8 cellular contexts compared by ENCODE assay signal in genomic region chr15:43370310-43370974, GRCh38. TPM values are rescaled to one million over a fixed set of nuclear protein-coding genes. Genes with fewer than 3 reads are reported as not detected.
DNase-seq lines count a peak whose midpoint lies in the region; ATAC-seq, FAIRE-seq and TF ChIP-seq lines count a peak whose summit lies in the region.

No MANE protein-coding gene starts in this region.

- H3K9me3 ChIP-seq in A549 (peaks cover 23% of the 10 kb centered on the region), muscle layer of duodenum (ENCODE audit: control insufficient read depth in 1 of 2, low read length in 2 of 2) (no peaks in the 10 kb centered on the region)

- CTCF ChIA-PET in A549 (lab: Yijun Ruan, JAX), result interaction anchor here (0.9 to 1.3 kb wide), 3 partner anchors 9 to 11 kb away, joined by 3 to 4 read pairs (median 4); no protein-coding TSS in a partner anchor

- peaks cover 19 to 22% of the 10 kb centered on the region in 2 donors for H3K36me3 ChIP-seq in muscle layer of duodenum (ENCODE audit: control insufficient read depth in 1 of 2, insufficient read depth in 2 of 2, low read length in 2 of 2)

- peak overlapping the region; percentile 92 to 96 for H3K27ac ChIP-seq in A549
- peak overlapping the region; percentile 20 for H3K27ac ChIP-seq in epithelial cell of prostate
- H3K27ac ChIP-seq in muscle layer of duodenum (ENCODE audit: low read length), result peak overlapping the region; percentile 2

- TF ChIP-seq EP300 in A549 (IDR thresholded peaks at IDR 0.05), result no peak

- no peak for DNase-seq in A549 (ENCODE audit: low read depth in 1 of 2, low spot score in 1 of 2)
- no peak for DNase-seq in epithelial cell of prostate (ENCODE audit: low read depth, low spot score)
- no peak for DNase-seq in retina
- no peak for DNase-seq in NCI-H510A treated with DMSO at 0.1 percent for 48 hours (lab: John Stamatoyannopoulos, UW)

- FAIRE-seq in A549 (lab: Jason Lieb, UNC), result no peak

- WGBS in A549 (ENCODE audit: missing lambda C conversion rate), result 28% methylated on average over 5 of the region's 45 CpGs

- H3K27me3 ChIP-seq in muscle layer of duodenum (ENCODE audit: low read depth, low read length), result no peaks in the 10 kb centered on the region

- TF ChIP-seq CTCF in A549 (IDR thresholded peaks at IDR 0.05), result no peak

- H3K4me1 ChIP-seq in A549, result peaks cover 12% of the 10 kb centered on the region; the same call in 2 of the 3 replicates
- H3K4me1 ChIP-seq in muscle layer of duodenum (ENCODE audit: control insufficient read depth in 1 of 2, insufficient read depth in 2 of 2, low read length in 2 of 2), result peaks cover 21 to 24% of the 10 kb centered on the region in 2 donors

- POLR2A ChIA-PET in A549 (lab: Yijun Ruan, JAX), result interaction anchor here (0.7 kb wide), 1 partner anchor 20 kb away, joined by 3 read pairs; no protein-coding TSS in a partner anchor

- TF ChIP-seq POLR2A in A549 (IDR thresholded peaks at IDR 0.05; ENCODE audit: low read length), result no peak

- peak overlapping the region; percentile 92 for H3K4me2 ChIP-seq in A549

- ATAC-seq in A549, result peak; percentile 75 to 86
- peak; percentile 21 for ATAC-seq in HG02943 (IDR thresholded peaks at IDR 0.05; ENCODE audit: low read depth, unreplicated experiment)
- peak; percentile 77 for ATAC-seq in SK-N-SH treated with all-trans-retinoic acid at 6 μM for 48 hours

- TF ChIP-seq RAD21 in A549 (conservative IDR thresholded peaks at IDR 0.05 in 1 of 2, IDR thresholded peaks at IDR 0.05 in 1 of 2), result no peak

- H3K4me3 ChIP-seq in A549, result peak overlapping the region; percentile 96
- H3K4me3 ChIP-seq in GM08714 (ENCODE audit: low read length), result peak overlapping the region; percentile 67
- peak overlapping the region; percentile 82 to 90 for H3K4me3 ChIP-seq in muscle layer of duodenum (ENCODE audit: low read depth in 1 of 2, low read length in 2 of 2)

TF ChIP-seq in A549, 52 proteins besides CTCF, POLR2A, EP300 and RAD21:
- TF ChIP-seq PHF8 (IDR thresholded peaks at IDR 0.05; ENCODE audit: borderline replicate concordance, low read depth) (peak; percentile 45; the same call in 1 of the 2 replicates), JUN (IDR thresholded peaks at IDR 0.05) (0 out of 5 replicates have a peak, but pooled peaks of 1 of the 2 experiments have one; percentile 59), RNF2 (IDR thresholded peaks at IDR 0.05; ENCODE audit: borderline replicate concordance, low read depth) (0 out of 2 replicates have a peak, but pooled peaks have one; percentile 49), EHMT2 (IDR thresholded peaks at IDR 0.05; ENCODE audit: low read depth) (no peak), BHLHE40 (IDR thresholded peaks at IDR 0.05; ENCODE audit: low read depth, low read length) (no peak)

TF ChIP-seq in SK-N-SH treated with all-trans-retinoic acid at 6 μM for 48 hours, 23 proteins besides CTCF, POLR2A, EP300 and RAD21 (continues in another document):
- TF ChIP-seq GLIS3 (CRISPR knock-in tag; IDR thresholded peaks at IDR 0.05) (no peak), ZC3H10 (CRISPR knock-in tag; IDR thresholded peaks at IDR 0.05) (no peak), TSHZ2 (CRISPR knock-in tag; IDR thresholded peaks at IDR 0.05) (no peak), ZNF565 (CRISPR knock-in tag; conservative IDR thresholded peaks at IDR 0.05; ENCODE audit: low read depth) (no peak), POU6F1 (CRISPR knock-in tag; IDR thresholded peaks at IDR 0.05; ENCODE audit: borderline replicate concordance, low read depth) (no peak), PPARA (CRISPR knock-in tag; IDR thresholded peaks at IDR 0.05; ENCODE audit: borderline replicate concordance) (no peak), OSR1 (CRISPR knock-in tag; IDR thresholded peaks at IDR 0.05) (no peak), ESRRG (CRISPR knock-in tag; IDR thresholded peaks at IDR 0.05) (no peak), CSRNP3 (CRISPR knock-in tag; IDR thresholded peaks at IDR 0.05) (no peak), ZFP3 (CRISPR knock-in tag; IDR thresholded peaks at IDR 0.05) (no peak), RARB (CRISPR knock-in tag; IDR thresholded peaks at IDR 0.05) (no peak), TCF4 (CRISPR knock-in tag; IDR thresholded peaks at IDR 0.05; ENCODE audit: borderline replicate concordance) (no peak)

RNA-seq across cellular contexts. Expression of gene ZSCAN29, which starts 0.4 kb away (rescaled TPM):
- polyA plus RNA-seq in A549 (2011; rRNA removed), result 10.7 and 13.8 TPM in 2 replicates
- polyA plus RNA-seq in A549 (2012; cell fraction: cytosol; rRNA removed), result 4.1 and 4.4 TPM in 2 replicates
- polyA plus RNA-seq in A549 (2012; cell fraction: nucleus; rRNA removed), result 5.0 and 8.6 TPM in 2 replicates
- polyA plus RNA-seq in A549 (2017; fragmentation: RNase III; extraction: RNeasy Plus Mini Kit Qiagen cat#74134 plus additional on column Dnase treatment), result 12.7 to 14.4 TPM (median 13.7 TPM) in 3 replicates
- polyA minus RNA-seq in A549 (2011; rRNA and poly(A)+ RNA removed), result 9.3 and 9.8 TPM in 2 replicates

RNA-seq across cellular contexts. Expression of gene TUBGCP4, which starts 0.5 kb away (rescaled TPM):
- 10.4 and 12.4 TPM in 2 replicates for polyA plus RNA-seq in A549 (2011; rRNA removed)
- 3.7 and 5.1 TPM in 2 replicates for polyA plus RNA-seq in A549 (2012; cell fraction: cytosol; rRNA removed)
- polyA plus RNA-seq in A549 (2012; cell fraction: nucleus; rRNA removed), result 9.1 and 11.1 TPM in 2 replicates
- 6.5 to 6.7 TPM (median 6.6 TPM) in 3 replicates for polyA plus RNA-seq in A549 (2017; fragmentation: RNase III; extraction: RNeasy Plus Mini Kit Qiagen cat#74134 plus additional on column Dnase treatment)
- 13.7 and 17.1 TPM in 2 replicates for polyA minus RNA-seq in A549 (2011; rRNA and poly(A)+ RNA removed)

RNA-seq across cellular contexts. Expression of gene LCMT2, which starts 40.1 kb away (rescaled TPM):
- polyA plus RNA-seq in A549 (2011; rRNA removed) (9.7 and 12.8 TPM in 2 replicates), A549 (2017; fragmentation: RNase III; extraction: RNeasy Plus Mini Kit Qiagen cat#74134 plus additional on column Dnase treatment) (5.9 to 8.3 TPM (median 7.5 TPM) in 3 replicates)
- 2.5 and 3.3 TPM in 2 replicates for polyA plus RNA-seq in A549 (2012; cell fraction: cytosol; rRNA removed)
- 2.6 and 3.9 TPM in 2 replicates for polyA plus RNA-seq in A549 (2012; cell fraction: nucleus; rRNA removed)
- polyA minus RNA-seq in A549 (2011; rRNA and poly(A)+ RNA removed), result 10.6 and 14.0 TPM in 2 replicates

Comparison
In these comparisons a context has a peak if more than half of its experiments do, and no peak if none do; other contexts are left out.
1. ATAC-seq: peak in every context shown above with its lines; median percentile 80 in A549; 77 in SK-N-SH treated with all-trans-retinoic acid at 6 μM for 48 hours; 21 in HG02943.
2. H3K27ac ChIP-seq: peak in every context shown above with its lines; median percentile 94 in A549; 20 in epithelial cell of prostate; 2 in muscle layer of duodenum.